Comparison of ENCODE assay signal across 8 cellular contexts in the genomic region with DNA sequence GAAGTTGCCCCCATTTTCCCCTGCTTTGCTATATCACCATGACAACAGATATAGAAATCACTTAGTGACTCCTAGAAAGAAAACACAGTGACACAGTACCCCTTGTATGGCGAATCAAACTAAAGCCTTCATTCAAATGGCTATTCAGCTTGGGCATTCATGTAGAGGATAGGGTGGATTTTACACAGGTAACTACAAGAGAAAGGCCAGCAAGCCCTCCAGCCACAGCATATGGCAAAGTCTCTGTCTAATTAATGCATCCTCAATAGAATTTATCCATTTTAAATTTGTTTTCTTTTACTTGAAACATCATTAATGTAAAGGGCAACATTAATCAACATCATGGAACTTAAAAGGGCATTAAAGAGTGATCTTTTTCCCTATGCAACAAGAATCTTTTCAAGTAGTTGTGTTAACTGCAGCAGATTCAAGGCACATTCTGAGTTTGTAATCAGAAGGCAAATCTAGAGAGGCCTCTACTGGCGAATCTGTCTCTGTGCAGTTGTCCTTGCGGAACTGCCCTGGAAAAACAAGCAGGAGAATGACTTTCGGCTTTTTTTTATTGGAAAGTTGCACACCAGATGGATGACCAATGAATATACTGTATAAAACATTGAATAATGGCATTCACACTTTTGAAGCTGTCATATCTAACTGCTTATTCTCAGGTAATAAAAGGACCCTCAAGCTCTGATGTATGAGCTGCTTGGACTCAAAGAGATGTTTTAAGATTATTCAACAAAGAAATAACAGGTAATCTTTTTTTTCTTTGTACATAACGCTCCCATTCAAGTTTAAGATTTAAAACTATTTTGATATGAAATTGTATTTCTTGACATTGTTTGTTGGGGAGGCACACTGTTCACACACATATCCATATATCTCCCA.
DNase-seq lines count a peak whose midpoint lies in the region; ATAC-seq and TF ChIP-seq lines count a peak whose summit lies in the region.

No MANE protein-coding gene starts in this region.

- CTCF ChIA-PET in HCT116 (lab: Charles Lee) (interaction anchor here (0.6 to 2.9 kb wide), 5 partner anchors 10 to 1259 kb away, joined by 3 to 17 read pairs (median 4); no protein-coding TSS in a partner anchor), PC-9 (lab: Charles Lee) (no interaction called here)

- H4K20me1 ChIP-seq in HCT116 (ENCODE audit: insufficient read depth): no peaks in the 10 kb centered on the region
- no peaks in the 10 kb centered on the region for H4K20me1 ChIP-seq in PC-9 (ENCODE audit: insufficient read depth)

- H3K36me3 ChIP-seq in HCT116 (ENCODE audit: control insufficient read depth in 1 of 2, insufficient read depth in 2 of 2, low read length in 2 of 2): no peaks in the 10 kb centered on the region
- no peaks in the 10 kb centered on the region for H3K36me3 ChIP-seq in PC-9 (ENCODE audit: low read depth)

- H3K9ac ChIP-seq in HCT116 (ENCODE audit: low read length): no peak overlapping the region

- H3K27ac ChIP-seq in HCT116 (ENCODE audit: low read depth, low read length): no peak overlapping the region
- H3K27ac ChIP-seq in PC-9: no peak overlapping the region

- peak overlapping the region; percentile 13; the same call in 1 of the 2 replicates for H3K4me2 ChIP-seq in HCT116 (ENCODE audit: low read length)
- no peak overlapping the region for H3K4me2 ChIP-seq in PC-9

- TF ChIP-seq POLR2A in HCT116 (IDR thresholded peaks at IDR 0.05; ENCODE audit: borderline replicate concordance, extremely low read depth, insufficient read depth, insufficient read length): no peak

- H3F3A ChIP-seq in PC-9 (ENCODE audit: insufficient read depth, low read depth): no peaks in the 10 kb centered on the region

- H2AFZ ChIP-seq in HCT116 (ENCODE audit: low read depth, low read length, poor library complexity, severe bottlenecking) (peak overlapping the region; percentile 81), PC-9 (no peak overlapping the region)

- ATAC-seq in HCT116 (peak; percentile 90), GM18909 (IDR thresholded peaks at IDR 0.05; ENCODE audit: poor library complexity, unreplicated experiment) (no peak), GM21447 (IDR thresholded peaks at IDR 0.05; ENCODE audit: unreplicated experiment) (no peak), GM19467 (IDR thresholded peaks at IDR 0.05; ENCODE audit: unreplicated experiment) (no peak)

- H3K4me3 ChIP-seq in AG10803 (ENCODE audit: low read length): no peak overlapping the region
- H3K4me3 ChIP-seq in HCT116 (replicated peaks in 1 of 2; ENCODE audit: low read depth in 1 of 2, low read length in 2 of 2): no peak overlapping the region
- no peak overlapping the region for H3K4me3 ChIP-seq in PC-9
- no peak overlapping the region for H3K4me3 ChIP-seq in fibroblast of mammary gland (ENCODE audit: control insufficient read depth, low read depth, low read length)

- peak; percentile 96 for TF ChIP-seq CTCF in AG10803 (conservative IDR thresholded peaks at IDR 0.05; ENCODE audit: low read length)
- TF ChIP-seq CTCF in HCT116 (IDR thresholded peaks at IDR 0.05 in 2 of 3, conservative IDR thresholded peaks at IDR 0.05 in 1 of 3; ENCODE audit: borderline replicate concordance in 1 of 3, insufficient read depth in 1 of 3, low read depth in 2 of 3, low read length in 2 of 3): peak; percentile 63 to 81 (median 73); a peak in 5 of 6 replicates
- peak; percentile 53 for TF ChIP-seq CTCF in PC-9 (conservative IDR thresholded peaks at IDR 0.05)
- peak; percentile 89 for TF ChIP-seq CTCF in fibroblast of mammary gland (conservative IDR thresholded peaks at IDR 0.05; ENCODE audit: control insufficient read depth, insufficient read depth, low read depth, low read length)

- H3K9me3 ChIP-seq in HCT116 (ENCODE audit: control insufficient read depth in 1 of 2, insufficient read depth in 1 of 2, low read depth in 1 of 2, low read length in 2 of 2) (no peaks in the 10 kb centered on the region), PC-9 (ENCODE audit: insufficient read depth, low read depth) (no peaks in the 10 kb centered on the region)

- RAD21 ChIA-PET in HCT116 (lab: Charles Lee; ENCODE audit: low non-redundant PET in 1 of 2, low total read pairs in 2 of 2, uncharacterized antibody in 2 of 2, unreplicated experiment in 2 of 2): no interaction called here

- POLR2A ChIA-PET in HCT116 (lab: Charles Lee): no interaction called here
- POLR2A ChIA-PET in PC-9 (lab: Charles Lee; ENCODE audit: unreplicated experiment): no interaction called here

- H3K79me2 ChIP-seq in HCT116 (ENCODE audit: insufficient read depth, low read length) (no peaks in the 10 kb centered on the region), PC-9 (ENCODE audit: low read depth) (no peaks in the 10 kb centered on the region)

- BruUV-seq in HCT116 (replicated peaks; lab: Mats Ljungman, UMichigan): no TSS peak
- no TSS peak for BruUV-seq in PC-9 (replicated peaks; lab: Mats Ljungman, UMichigan)

- H3K4me1 ChIP-seq in HCT116 (ENCODE audit: control insufficient read depth in 1 of 2, insufficient read depth in 2 of 2, low read length in 2 of 2) (no peaks in the 10 kb centered on the region), PC-9 (replicated peaks; ENCODE audit: insufficient read depth) (no peaks in the 10 kb centered on the region)

- H3K27me3 ChIP-seq in HCT116 (ENCODE audit: insufficient read depth, low read length) (no peaks in the 10 kb centered on the region), PC-9 (ENCODE audit: insufficient read depth, low read depth) (no peaks in the 10 kb centered on the region)

- intact Hi-C loops in HCT116 (cut with micrococcal nuclease): loop anchor here (1.0 to 10.0 kb wide), 6 partner anchors 459 to 1259 kb away; no protein-coding TSS in a partner anchor
- intact Hi-C loops in PC-9 (cut with micrococcal nuclease; ENCODE audit: unreplicated experiment): loop anchor here (2.0 to 10.0 kb wide), 2 partner anchors 955 to 1261 kb away; no protein-coding TSS in a partner anchor

- DNase-seq in AG10803 (ENCODE audit: low read depth) (peak; percentile 68), HCT116 (ENCODE audit: low read depth, low spot score) (peak; percentile 38), PC-9 (no peak), fibroblast of mammary gland (ENCODE audit: low read depth) (peak; percentile 73), renal cortical epithelial cell (ENCODE audit: low read depth) (peak; percentile 72)

- H3K9me2 ChIP-seq in HCT116 (ENCODE audit: insufficient read depth) (no peaks in the 10 kb centered on the region), PC-9 (ENCODE audit: insufficient read depth) (no peaks in the 10 kb centered on the region)

- peak; percentile 81 for TF ChIP-seq RAD21 in HCT116 (IDR thresholded peaks at IDR 0.05; ENCODE audit: low read depth)

TF ChIP-seq in HCT116, 20 proteins besides CTCF, POLR2A, EP300 and RAD21:
- TF ChIP-seq ELF1 (IDR thresholded peaks at IDR 0.05; ENCODE audit: borderline replicate concordance, low read depth) (0 out of 2 replicates have a peak, but pooled peaks have one; percentile 12), EGR1 (IDR thresholded peaks at IDR 0.05; ENCODE audit: low read depth) (no peak)
- TF ChIP-seq, protein P1, sequence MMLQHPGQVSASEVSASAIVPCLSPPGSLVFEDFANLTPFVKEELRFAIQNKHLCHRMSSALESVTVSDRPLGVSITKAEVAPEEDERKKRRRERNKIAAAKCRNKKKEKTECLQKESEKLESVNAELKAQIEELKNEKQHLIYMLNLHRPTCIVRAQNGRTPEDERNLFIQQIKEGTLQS (IDR thresholded peaks at IDR 0.05): no peak

Comparison
In these comparisons a context has a peak if more than half of its experiments do, and no peak if none do; other contexts are left out.
1. DNase-seq: peak in AG10803 (single experiment), HCT116 (single experiment), fibroblast of mammary gland (single experiment) and renal cortical epithelial cell (single experiment); none in PC-9 (0 of 2).
2. Peak in every context shown above with its lines, with median percentiles within 50 percentile points of each other: CTCF ChIP-seq.